Comparison of ENCODE assay signal across 1 cellular context in the genomic region with DNA sequence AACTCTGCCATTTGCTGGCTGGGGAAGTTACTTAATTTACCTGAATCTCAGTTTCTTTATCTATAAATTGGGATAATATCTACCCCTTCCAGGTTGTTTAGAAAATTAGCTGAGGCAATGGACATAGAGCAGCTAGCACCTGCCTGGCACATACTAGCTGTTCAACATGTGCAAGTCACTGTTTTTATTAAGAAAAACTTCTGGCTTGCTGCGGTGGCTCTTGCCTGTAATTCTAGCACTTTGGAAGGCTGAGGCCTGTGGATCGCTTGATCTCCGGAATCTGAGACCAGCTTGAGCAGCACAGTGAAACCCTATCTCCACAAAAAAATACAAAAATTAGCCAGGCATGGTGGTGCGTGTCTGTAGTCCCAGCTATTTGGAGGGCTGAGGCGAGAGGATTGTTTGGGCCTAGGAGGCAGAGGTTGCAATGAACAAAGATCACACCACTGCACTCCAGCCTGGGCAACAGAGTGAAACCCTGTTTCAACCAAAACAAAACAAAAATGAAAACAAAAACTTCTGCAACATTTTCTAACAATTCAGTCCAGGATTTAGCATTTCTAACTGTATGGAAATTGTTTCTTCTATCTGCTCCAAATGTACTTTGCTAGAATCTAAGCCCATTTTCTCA.
TF ChIP-seq lines count a peak whose summit lies in the region.

No MANE protein-coding gene starts in this region.

TF ChIP-seq in H1, 55 proteins besides CTCF, POLR2A, EP300 and RAD21:
- TF ChIP-seq SIN3A (conservative IDR thresholded peaks at IDR 0.05 in 1 of 2, IDR thresholded peaks at IDR 0.05 in 1 of 2; ENCODE audit: low read depth in 1 of 2, low read length in 2 of 2) (no peak), BACH1 (IDR thresholded peaks at IDR 0.05; ENCODE audit: low read length) (no peak), RNF2 (IDR thresholded peaks at IDR 0.05; ENCODE audit: borderline replicate concordance, low read depth, low read length, missing control alignments, poor library complexity, severe bottlenecking) (no peak), RBBP5 (IDR thresholded peaks at IDR 0.05; ENCODE audit: borderline replicate concordance, low read depth, low read length) (no peak), SAP30 (IDR thresholded peaks at IDR 0.05; ENCODE audit: insufficient read depth, insufficient replicate concordance, low read length) (no peak), ZNF274 (IDR thresholded peaks at IDR 0.05; ENCODE audit: borderline replicate concordance, extremely low read depth, low read length) (no peak), RFX5 (IDR thresholded peaks at IDR 0.05; ENCODE audit: borderline replicate concordance, low read depth, low read length) (no peak), GTF2F1 (IDR thresholded peaks at IDR 0.05; ENCODE audit: borderline replicate concordance, low read depth, low read length) (no peak), JUN (IDR thresholded peaks at IDR 0.05; ENCODE audit: low read depth, low read length) (no peak), CHD1 (IDR thresholded peaks at IDR 0.05; ENCODE audit: low read depth, low read length) (no peak), SP1 (IDR thresholded peaks at IDR 0.05; ENCODE audit: low read depth, low read length) (no peak), CBX5 (IDR thresholded peaks at IDR 0.05; ENCODE audit: low read depth, low read length) (no peak), CHD2 (IDR thresholded peaks at IDR 0.05; ENCODE audit: low read length) (no peak)
- TF ChIP-seq, protein P1, sequence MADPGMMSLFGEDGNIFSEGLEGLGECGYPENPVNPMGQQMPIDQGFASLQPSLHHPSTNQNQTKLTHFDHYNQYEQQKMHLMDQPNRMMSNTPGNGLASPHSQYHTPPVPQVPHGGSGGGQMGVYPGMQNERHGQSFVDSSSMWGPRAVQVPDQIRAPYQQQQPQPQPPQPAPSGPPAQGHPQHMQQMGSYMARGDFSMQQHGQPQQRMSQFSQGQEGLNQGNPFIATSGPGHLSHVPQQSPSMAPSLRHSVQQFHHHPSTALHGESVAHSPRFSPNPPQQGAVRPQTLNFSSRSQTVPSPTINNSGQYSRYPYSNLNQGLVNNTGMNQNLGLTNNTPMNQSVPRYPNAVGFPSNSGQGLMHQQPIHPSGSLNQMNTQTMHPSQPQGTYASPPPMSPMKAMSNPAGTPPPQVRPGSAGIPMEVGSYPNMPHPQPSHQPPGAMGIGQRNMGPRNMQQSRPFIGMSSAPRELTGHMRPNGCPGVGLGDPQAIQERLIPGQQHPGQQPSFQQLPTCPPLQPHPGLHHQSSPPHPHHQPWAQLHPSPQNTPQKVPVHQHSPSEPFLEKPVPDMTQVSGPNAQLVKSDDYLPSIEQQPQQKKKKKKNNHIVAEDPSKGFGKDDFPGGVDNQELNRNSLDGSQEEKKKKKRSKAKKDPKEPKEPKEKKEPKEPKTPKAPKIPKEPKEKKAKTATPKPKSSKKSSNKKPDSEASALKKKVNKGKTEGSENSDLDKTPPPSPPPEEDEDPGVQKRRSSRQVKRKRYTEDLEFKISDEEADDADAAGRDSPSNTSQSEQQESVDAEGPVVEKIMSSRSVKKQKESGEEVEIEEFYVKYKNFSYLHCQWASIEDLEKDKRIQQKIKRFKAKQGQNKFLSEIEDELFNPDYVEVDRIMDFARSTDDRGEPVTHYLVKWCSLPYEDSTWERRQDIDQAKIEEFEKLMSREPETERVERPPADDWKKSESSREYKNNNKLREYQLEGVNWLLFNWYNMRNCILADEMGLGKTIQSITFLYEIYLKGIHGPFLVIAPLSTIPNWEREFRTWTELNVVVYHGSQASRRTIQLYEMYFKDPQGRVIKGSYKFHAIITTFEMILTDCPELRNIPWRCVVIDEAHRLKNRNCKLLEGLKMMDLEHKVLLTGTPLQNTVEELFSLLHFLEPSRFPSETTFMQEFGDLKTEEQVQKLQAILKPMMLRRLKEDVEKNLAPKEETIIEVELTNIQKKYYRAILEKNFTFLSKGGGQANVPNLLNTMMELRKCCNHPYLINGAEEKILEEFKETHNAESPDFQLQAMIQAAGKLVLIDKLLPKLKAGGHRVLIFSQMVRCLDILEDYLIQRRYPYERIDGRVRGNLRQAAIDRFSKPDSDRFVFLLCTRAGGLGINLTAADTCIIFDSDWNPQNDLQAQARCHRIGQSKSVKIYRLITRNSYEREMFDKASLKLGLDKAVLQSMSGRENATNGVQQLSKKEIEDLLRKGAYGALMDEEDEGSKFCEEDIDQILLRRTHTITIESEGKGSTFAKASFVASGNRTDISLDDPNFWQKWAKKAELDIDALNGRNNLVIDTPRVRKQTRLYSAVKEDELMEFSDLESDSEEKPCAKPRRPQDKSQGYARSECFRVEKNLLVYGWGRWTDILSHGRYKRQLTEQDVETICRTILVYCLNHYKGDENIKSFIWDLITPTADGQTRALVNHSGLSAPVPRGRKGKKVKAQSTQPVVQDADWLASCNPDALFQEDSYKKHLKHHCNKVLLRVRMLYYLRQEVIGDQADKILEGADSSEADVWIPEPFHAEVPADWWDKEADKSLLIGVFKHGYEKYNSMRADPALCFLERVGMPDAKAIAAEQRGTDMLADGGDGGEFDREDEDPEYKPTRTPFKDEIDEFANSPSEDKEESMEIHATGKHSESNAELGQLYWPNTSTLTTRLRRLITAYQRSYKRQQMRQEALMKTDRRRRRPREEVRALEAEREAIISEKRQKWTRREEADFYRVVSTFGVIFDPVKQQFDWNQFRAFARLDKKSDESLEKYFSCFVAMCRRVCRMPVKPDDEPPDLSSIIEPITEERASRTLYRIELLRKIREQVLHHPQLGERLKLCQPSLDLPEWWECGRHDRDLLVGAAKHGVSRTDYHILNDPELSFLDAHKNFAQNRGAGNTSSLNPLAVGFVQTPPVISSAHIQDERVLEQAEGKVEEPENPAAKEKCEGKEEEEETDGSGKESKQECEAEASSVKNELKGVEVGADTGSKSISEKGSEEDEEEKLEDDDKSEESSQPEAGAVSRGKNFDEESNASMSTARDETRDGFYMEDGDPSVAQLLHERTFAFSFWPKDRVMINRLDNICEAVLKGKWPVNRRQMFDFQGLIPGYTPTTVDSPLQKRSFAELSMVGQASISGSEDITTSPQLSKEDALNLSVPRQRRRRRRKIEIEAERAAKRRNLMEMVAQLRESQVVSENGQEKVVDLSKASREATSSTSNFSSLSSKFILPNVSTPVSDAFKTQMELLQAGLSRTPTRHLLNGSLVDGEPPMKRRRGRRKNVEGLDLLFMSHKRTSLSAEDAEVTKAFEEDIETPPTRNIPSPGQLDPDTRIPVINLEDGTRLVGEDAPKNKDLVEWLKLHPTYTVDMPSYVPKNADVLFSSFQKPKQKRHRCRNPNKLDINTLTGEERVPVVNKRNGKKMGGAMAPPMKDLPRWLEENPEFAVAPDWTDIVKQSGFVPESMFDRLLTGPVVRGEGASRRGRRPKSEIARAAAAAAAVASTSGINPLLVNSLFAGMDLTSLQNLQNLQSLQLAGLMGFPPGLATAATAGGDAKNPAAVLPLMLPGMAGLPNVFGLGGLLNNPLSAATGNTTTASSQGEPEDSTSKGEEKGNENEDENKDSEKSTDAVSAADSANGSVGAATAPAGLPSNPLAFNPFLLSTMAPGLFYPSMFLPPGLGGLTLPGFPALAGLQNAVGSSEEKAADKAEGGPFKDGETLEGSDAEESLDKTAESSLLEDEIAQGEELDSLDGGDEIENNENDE (IDR thresholded peaks at IDR 0.05; ENCODE audit: insufficient replicate concordance, low read length), result no peak
